Comparison of ENCODE assay signal across 10 cellular contexts in genomic region chr10:25933653-25934608, GRCh38. TPM values are rescaled to one million over a fixed set of nuclear protein-coding genes. Genes with fewer than 3 reads are reported as not detected.
A peak's percentile ranks its signal among the peaks of the same experiment; 100 is the strongest.
DNase-seq lines count a peak whose midpoint lies in the region; ATAC-seq and TF ChIP-seq lines count a peak whose summit lies in the region.
"Had no signal": no experiment of that assay in that cellular context is flagged by ENCODE, and none has a peak within 500 bp of the region (broad histone marks: within the 10 kb centered on the region; RNA-seq: fewer than 3 reads in every experiment).

MYO3A (plus strand) TSS chr10:25934229; CDS start chr10:25952111, 17,882 bp downstream.

- ATAC-seq in heart left ventricle (peak in 1 of 4 donors; percentile 20), left ventricle myocardium superior (no peak), aorta (ENCODE audit: low FRiP score) (peak; percentile 55), HG03175 (IDR thresholded peaks at IDR 0.05; ENCODE audit: unreplicated experiment) (no peak)
- ATAC-seq: esophagus mucosa had no signal

- H3K36me3 ChIP-seq in heart left ventricle (no peaks in the 10 kb centered on the region), mammary epithelial cell (ENCODE audit: insufficient read depth, low read length) (no peaks in the 10 kb centered on the region), mucosa of rectum (ENCODE audit: control insufficient read depth in 2 of 2, insufficient read depth in 2 of 2, low read length in 2 of 2) (no peaks in the 10 kb centered on the region), aorta (ENCODE audit: control insufficient read depth in 1 of 2, insufficient read depth in 2 of 2, low read length in 1 of 2) (no peaks in the 10 kb centered on the region)

- H3K27me3 ChIP-seq in heart left ventricle (peaks cover 14 to 56% (median 24%) of the 10 kb centered on the region in 9 donors), mammary epithelial cell (ENCODE audit: insufficient read depth, low read length) (peaks cover 7% of the 10 kb centered on the region), mucosa of rectum (ENCODE audit: control insufficient read depth in 2 of 2, insufficient read depth in 2 of 2, low read length in 2 of 2) (peaks cover 0 to 6% of the 10 kb centered on the region in 2 donors), aorta (ENCODE audit: control insufficient read depth in 1 of 2, insufficient read depth in 2 of 2, low read length in 1 of 2) (no peaks in the 10 kb centered on the region)

- TF ChIP-seq CTCF in heart left ventricle (IDR thresholded peaks at IDR 0.05) (no peak), mammary epithelial cell (conservative IDR thresholded peaks at IDR 0.05 in 1 of 2, IDR thresholded peaks at IDR 0.05 in 1 of 2; ENCODE audit: extremely low read depth in 1 of 2, insufficient read depth in 1 of 2, low read depth in 1 of 2, low read length in 2 of 2) (no peak)

- no peaks in the 10 kb centered on the region for H3K79me2 ChIP-seq in mammary epithelial cell (ENCODE audit: insufficient read depth, low read length)

- peak within 1 kb of the TSS; percentile 39 for H2AFZ ChIP-seq in mammary epithelial cell (ENCODE audit: low read depth, low read length)

- CTCF ChIA-PET in mammary epithelial cell (lab: Charles Lee; ENCODE audit: low non-redundant PET): no interaction called here

- H4K20me1 ChIP-seq in mammary epithelial cell (ENCODE audit: insufficient read depth, low read length): no peaks in the 10 kb centered on the region

- in situ Hi-C loops in mammary epithelial cell (cut with MboI; ENCODE audit: low sequenced_read_pairs in 2 of 2): no loop called here

- H3K27ac ChIP-seq in heart left ventricle (no peak within 1 kb of the TSS), mammary epithelial cell (ENCODE audit: insufficient read depth, low read depth, low read length) (no peak within 1 kb of the TSS), mucosa of rectum (ENCODE audit: low read depth in 2 of 2, low read length in 2 of 2) (no peak within 1 kb of the TSS), aorta (ENCODE audit: low read depth in 1 of 2, low read length in 2 of 2) (no peak within 1 kb of the TSS)

- H3K9ac ChIP-seq in mammary epithelial cell (ENCODE audit: insufficient read depth, low read length): no peak within 1 kb of the TSS
- no peak within 1 kb of the TSS for H3K9ac ChIP-seq in mucosa of rectum (ENCODE audit: low read depth in 1 of 2, low read length in 2 of 2)

- 3 to 6% (median 5%) methylated on average over 38 to 73 of the region's 73 CpGs for WGBS in heart left ventricle, 4 donors
- WGBS in mammary epithelial cell (ENCODE audit: low coverage, missing lambda C conversion rate): 23% methylated on average over 27 of the region's 73 CpGs
- 4 to 5% methylated on average over 58 to 73 of the region's 73 CpGs for WGBS in aorta, 2 donors

- dilution Hi-C loops in mammary epithelial cell (cut with HindIII; ENCODE audit: low sequenced_read_pairs): no loop called here

- H3K4me3 ChIP-seq in heart left ventricle (peak within 1 kb of the TSS in 11 of 12 donors; percentile 5 to 42 (median 31)), mammary epithelial cell (replicated peaks in 1 of 3; ENCODE audit: insufficient read depth in 1 of 3, low read depth in 2 of 3, low read length in 3 of 3) (no peak within 1 kb of the TSS), mucosa of rectum (ENCODE audit: low read length in 2 of 2) (peak within 1 kb of the TSS; percentile 36 to 59), aorta (ENCODE audit: low read length in 2 of 2) (peak within 1 kb of the TSS; percentile 21 to 47)

- H3K4me2 ChIP-seq in mammary epithelial cell (ENCODE audit: insufficient read depth, low read depth, low read length): no peak within 1 kb of the TSS

- no peak for TF ChIP-seq POLR2A in heart left ventricle (IDR thresholded peaks at IDR 0.05)

- intact Hi-C loops in heart left ventricle (cut with DNase I) (no loop called here), left ventricle myocardium superior (cut with micrococcal nuclease) (no loop called here), mammary epithelial cell (cut with micrococcal nuclease) (no loop called here), aorta (cut with DNase I) (no loop called here)

- H3K9me3 ChIP-seq in heart left ventricle: no peaks in the 10 kb centered on the region
- peaks cover 5% of the 10 kb centered on the region for H3K9me3 ChIP-seq in mammary epithelial cell (replicated peaks; ENCODE audit: insufficient read depth, low read length)
- no peaks in the 10 kb centered on the region for H3K9me3 ChIP-seq in mucosa of rectum (ENCODE audit: control insufficient read depth in 2 of 2, low read length in 2 of 2)
- no peaks in the 10 kb centered on the region for H3K9me3 ChIP-seq in aorta (ENCODE audit: control insufficient read depth, low read length)

- no TSS peak for BruUV-seq in mammary epithelial cell (replicated peaks; lab: Mats Ljungman, UMichigan)

- no peak for DNase-seq in heart left ventricle
- DNase-seq in left ventricle myocardium superior: no peak
- no peak for DNase-seq in mammary epithelial cell
- DNase-seq in aorta: peak in 1 of 2 donors; percentile 74
- DNase-seq in hippocampal formation (lab: John Stamatoyannopoulos, UW): no peak
- no peak for DNase-seq in DMS53 treated with DMSO at 0.1 percent for 48 hours (lab: John Stamatoyannopoulos, UW; ENCODE audit: unreplicated experiment)

- H3K4me1 ChIP-seq in heart left ventricle (peaks cover 0 to 16% (median 0%) of the 10 kb centered on the region in 12 donors), mammary epithelial cell (ENCODE audit: insufficient read depth, low read length) (no peaks in the 10 kb centered on the region), mucosa of rectum (ENCODE audit: control insufficient read depth in 2 of 2, insufficient read depth in 2 of 2, low read length in 2 of 2) (no peaks in the 10 kb centered on the region), aorta (ENCODE audit: control insufficient read depth in 1 of 2, insufficient read depth in 2 of 2, low read length in 2 of 2) (no peaks in the 10 kb centered on the region)

RNA-seq across cellular contexts. Expression of gene MYO3A, which starts in this region (rescaled TPM):
- total RNA-seq in heart left ventricle (under 1 TPM in 1 of 9 donors, not detected in 8; 0.14 TPM), left ventricle myocardium superior (not detected), mammary epithelial cell (not detected), aorta (1 to 10 TPM in 1 of 2 donors, under 1 TPM in 1; 0.84 to 3.5 TPM)
- polyA plus RNA-seq in heart left ventricle (not detected), mammary epithelial cell (not detected), aorta (1 to 10 TPM in 1 of 2 donors, not detected in 1; 5.9 TPM)
- not detected for polyA minus RNA-seq in mammary epithelial cell
- total RNA-seq: T-helper 1 cell treated with Interleukin-12 subunit alpha and Interleukin-12 subunit beta and Interleukin-4 antibody, amounts not matched to agents 30 ng/mL and 1 ng/mL, for 36 hours had no signal

Comparison
In these comparisons a context has a peak if more than half of its experiments do, and no peak if none do; other contexts are left out.
1. H3K4me3 ChIP-seq: peak in heart left ventricle (11 of 12), mucosa of rectum (2 of 2) and aorta (2 of 2); none in mammary epithelial cell (0 of 3).